ENCODE assay signal across 1 cellular context in the genomic region with DNA sequence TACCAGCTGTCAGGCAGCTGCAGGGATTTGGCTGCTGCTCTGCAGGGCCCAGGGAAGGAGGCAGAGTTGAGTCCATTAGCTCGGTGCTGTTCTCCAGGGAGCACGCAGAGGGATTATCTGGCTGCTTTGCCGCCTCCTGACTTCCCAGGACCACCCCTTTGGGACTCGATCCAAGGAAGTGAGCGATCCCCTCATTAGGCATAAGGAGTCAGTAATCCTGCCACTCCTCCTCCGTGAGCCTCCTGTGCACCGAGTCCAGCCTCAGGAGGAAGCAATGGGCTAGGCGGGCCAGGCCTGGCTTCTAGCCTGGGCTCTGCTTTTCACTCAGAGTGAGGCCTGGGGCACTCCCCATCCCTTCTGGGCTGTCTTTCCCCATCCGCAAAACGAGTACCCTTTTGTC.
TF ChIP-seq lines count a peak whose summit lies in the region.

No MANE protein-coding gene starts in this region.

TF ChIP-seq in HepG2, 621 proteins besides CTCF, POLR2A, EP300 and RAD21 (continued from another document):
- TF ChIP-seq ZBTB40 (IDR thresholded peaks at IDR 0.05) (no peak), ZBTB40 (CRISPR knock-in tag; IDR thresholded peaks at IDR 0.05) (no peak)
